1 cellular context compared by ENCODE assay signal in genomic region chr10:96863922-96864543, GRCh38.
TF ChIP-seq lines count a peak whose summit lies in the region.

No MANE protein-coding gene starts in this region.

TF ChIP-seq in HepG2, 621 proteins besides CTCF, POLR2A, EP300 and RAD21 (continued from another document and continues in another):
- TF ChIP-seq ZNF142 (CRISPR knock-in tag; IDR thresholded peaks at IDR 0.05) (no peak), ZNF572 (CRISPR knock-in tag; IDR thresholded peaks at IDR 0.05) (no peak), ZNF10 (CRISPR knock-in tag; IDR thresholded peaks at IDR 0.05; ENCODE audit: borderline replicate concordance, low read depth) (no peak), E2F5 (CRISPR knock-in tag; conservative IDR thresholded peaks at IDR 0.05) (no peak), EEA1 (CRISPR knock-in tag; IDR thresholded peaks at IDR 0.05; ENCODE audit: borderline replicate concordance) (no peak), ZSCAN21 (CRISPR knock-in tag; IDR thresholded peaks at IDR 0.05; ENCODE audit: borderline replicate concordance) (no peak), ZNF160 (CRISPR knock-in tag; IDR thresholded peaks at IDR 0.05) (no peak), ZNF335 (CRISPR knock-in tag; IDR thresholded peaks at IDR 0.05) (0 out of 2 replicates have a peak, but pooled peaks have one; percentile 41), ZNF326 (CRISPR knock-in tag; IDR thresholded peaks at IDR 0.05; ENCODE audit: borderline replicate concordance) (no peak), ZIK1 (CRISPR knock-in tag; IDR thresholded peaks at IDR 0.05; ENCODE audit: borderline replicate concordance, low read depth) (no peak), ZNF224 (CRISPR knock-in tag; IDR thresholded peaks at IDR 0.05) (no peak), TBX2 (CRISPR knock-in tag; IDR thresholded peaks at IDR 0.05; ENCODE audit: borderline replicate concordance) (no peak), CSRNP1 (CRISPR knock-in tag; IDR thresholded peaks at IDR 0.05) (peak; percentile 15; the same call in 1 of the 2 replicates), KLF16 (CRISPR knock-in tag; IDR thresholded peaks at IDR 0.05) (peak in 1 of 2 experiments; percentile 47; a peak in 1 of 4 replicates), ZNF138 (CRISPR knock-in tag; IDR thresholded peaks at IDR 0.05; ENCODE audit: low read depth) (no peak), ZNF136 (CRISPR knock-in tag; IDR thresholded peaks at IDR 0.05; ENCODE audit: low read depth) (no peak), ZNF652 (CRISPR knock-in tag; IDR thresholded peaks at IDR 0.05; ENCODE audit: borderline replicate concordance, low read depth) (no peak), ZNF598 (CRISPR knock-in tag; IDR thresholded peaks at IDR 0.05; ENCODE audit: borderline replicate concordance) (no peak), KLF9 (CRISPR knock-in tag; IDR thresholded peaks at IDR 0.05; ENCODE audit: low read depth) (no peak), HNRNPK (IDR thresholded peaks at IDR 0.05; ENCODE audit: low read depth, low read length, poor library complexity, severe bottlenecking) (no peak), HNF4G (IDR thresholded peaks at IDR 0.05; ENCODE audit: borderline replicate concordance, low read depth, low read length) (no peak; the same call in 1 of the 2 replicates), HNF4G (CRISPR knock-in tag; IDR thresholded peaks at IDR 0.05; ENCODE audit: borderline replicate concordance, low read depth) (no peak), SMARCE1 (IDR thresholded peaks at IDR 0.05; ENCODE audit: borderline replicate concordance) (no peak), ZFP91 (CRISPR knock-in tag; IDR thresholded peaks at IDR 0.05; ENCODE audit: borderline replicate concordance) (no peak), HIVEP1 (CRISPR knock-in tag; IDR thresholded peaks at IDR 0.05) (no peak), ZMYM4 (CRISPR knock-in tag; IDR thresholded peaks at IDR 0.05) (no peak; the same call in 1 of the 2 replicates), KDM1A (CRISPR knock-in tag; IDR thresholded peaks at IDR 0.05) (no peak), KDM3A (CRISPR knock-in tag; IDR thresholded peaks at IDR 0.05; ENCODE audit: low read depth) (no peak), KAT8 (CRISPR knock-in tag; IDR thresholded peaks at IDR 0.05) (peak; percentile 71)
- TF ChIP-seq, protein P1, sequence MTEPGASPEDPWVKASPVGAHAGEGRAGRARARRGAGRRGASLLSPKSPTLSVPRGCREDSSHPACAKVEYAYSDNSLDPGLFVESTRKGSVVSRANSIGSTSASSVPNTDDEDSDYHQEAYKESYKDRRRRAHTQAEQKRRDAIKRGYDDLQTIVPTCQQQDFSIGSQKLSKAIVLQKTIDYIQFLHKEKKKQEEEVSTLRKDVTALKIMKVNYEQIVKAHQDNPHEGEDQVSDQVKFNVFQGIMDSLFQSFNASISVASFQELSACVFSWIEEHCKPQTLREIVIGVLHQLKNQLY (CRISPR knock-in tag; IDR thresholded peaks at IDR 0.05), result peak; percentile 54; the same call in 1 of the 2 replicates
- TF ChIP-seq, protein P2, sequence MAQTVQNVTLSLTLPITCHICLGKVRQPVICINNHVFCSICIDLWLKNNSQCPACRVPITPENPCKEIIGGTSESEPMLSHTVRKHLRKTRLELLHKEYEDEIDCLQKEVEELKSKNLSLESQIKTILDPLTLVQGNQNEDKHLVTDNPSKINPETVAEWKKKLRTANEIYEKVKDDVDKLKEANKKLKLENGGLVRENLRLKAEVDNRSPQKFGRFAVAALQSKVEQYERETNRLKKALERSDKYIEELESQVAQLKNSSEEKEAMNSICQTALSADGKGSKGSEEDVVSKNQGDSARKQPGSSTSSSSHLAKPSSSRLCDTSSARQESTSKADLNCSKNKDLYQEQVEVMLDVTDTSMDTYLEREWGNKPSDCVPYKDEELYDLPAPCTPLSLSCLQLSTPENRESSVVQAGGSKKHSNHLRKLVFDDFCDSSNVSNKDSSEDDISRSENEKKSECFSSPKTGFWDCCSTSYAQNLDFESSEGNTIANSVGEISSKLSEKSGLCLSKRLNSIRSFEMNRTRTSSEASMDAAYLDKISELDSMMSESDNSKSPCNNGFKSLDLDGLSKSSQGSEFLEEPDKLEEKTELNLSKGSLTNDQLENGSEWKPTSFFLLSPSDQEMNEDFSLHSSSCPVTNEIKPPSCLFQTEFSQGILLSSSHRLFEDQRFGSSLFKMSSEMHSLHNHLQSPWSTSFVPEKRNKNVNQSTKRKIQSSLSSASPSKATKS (CRISPR knock-in tag; IDR thresholded peaks at IDR 0.05), result no peak
- TF ChIP-seq, protein P3, sequence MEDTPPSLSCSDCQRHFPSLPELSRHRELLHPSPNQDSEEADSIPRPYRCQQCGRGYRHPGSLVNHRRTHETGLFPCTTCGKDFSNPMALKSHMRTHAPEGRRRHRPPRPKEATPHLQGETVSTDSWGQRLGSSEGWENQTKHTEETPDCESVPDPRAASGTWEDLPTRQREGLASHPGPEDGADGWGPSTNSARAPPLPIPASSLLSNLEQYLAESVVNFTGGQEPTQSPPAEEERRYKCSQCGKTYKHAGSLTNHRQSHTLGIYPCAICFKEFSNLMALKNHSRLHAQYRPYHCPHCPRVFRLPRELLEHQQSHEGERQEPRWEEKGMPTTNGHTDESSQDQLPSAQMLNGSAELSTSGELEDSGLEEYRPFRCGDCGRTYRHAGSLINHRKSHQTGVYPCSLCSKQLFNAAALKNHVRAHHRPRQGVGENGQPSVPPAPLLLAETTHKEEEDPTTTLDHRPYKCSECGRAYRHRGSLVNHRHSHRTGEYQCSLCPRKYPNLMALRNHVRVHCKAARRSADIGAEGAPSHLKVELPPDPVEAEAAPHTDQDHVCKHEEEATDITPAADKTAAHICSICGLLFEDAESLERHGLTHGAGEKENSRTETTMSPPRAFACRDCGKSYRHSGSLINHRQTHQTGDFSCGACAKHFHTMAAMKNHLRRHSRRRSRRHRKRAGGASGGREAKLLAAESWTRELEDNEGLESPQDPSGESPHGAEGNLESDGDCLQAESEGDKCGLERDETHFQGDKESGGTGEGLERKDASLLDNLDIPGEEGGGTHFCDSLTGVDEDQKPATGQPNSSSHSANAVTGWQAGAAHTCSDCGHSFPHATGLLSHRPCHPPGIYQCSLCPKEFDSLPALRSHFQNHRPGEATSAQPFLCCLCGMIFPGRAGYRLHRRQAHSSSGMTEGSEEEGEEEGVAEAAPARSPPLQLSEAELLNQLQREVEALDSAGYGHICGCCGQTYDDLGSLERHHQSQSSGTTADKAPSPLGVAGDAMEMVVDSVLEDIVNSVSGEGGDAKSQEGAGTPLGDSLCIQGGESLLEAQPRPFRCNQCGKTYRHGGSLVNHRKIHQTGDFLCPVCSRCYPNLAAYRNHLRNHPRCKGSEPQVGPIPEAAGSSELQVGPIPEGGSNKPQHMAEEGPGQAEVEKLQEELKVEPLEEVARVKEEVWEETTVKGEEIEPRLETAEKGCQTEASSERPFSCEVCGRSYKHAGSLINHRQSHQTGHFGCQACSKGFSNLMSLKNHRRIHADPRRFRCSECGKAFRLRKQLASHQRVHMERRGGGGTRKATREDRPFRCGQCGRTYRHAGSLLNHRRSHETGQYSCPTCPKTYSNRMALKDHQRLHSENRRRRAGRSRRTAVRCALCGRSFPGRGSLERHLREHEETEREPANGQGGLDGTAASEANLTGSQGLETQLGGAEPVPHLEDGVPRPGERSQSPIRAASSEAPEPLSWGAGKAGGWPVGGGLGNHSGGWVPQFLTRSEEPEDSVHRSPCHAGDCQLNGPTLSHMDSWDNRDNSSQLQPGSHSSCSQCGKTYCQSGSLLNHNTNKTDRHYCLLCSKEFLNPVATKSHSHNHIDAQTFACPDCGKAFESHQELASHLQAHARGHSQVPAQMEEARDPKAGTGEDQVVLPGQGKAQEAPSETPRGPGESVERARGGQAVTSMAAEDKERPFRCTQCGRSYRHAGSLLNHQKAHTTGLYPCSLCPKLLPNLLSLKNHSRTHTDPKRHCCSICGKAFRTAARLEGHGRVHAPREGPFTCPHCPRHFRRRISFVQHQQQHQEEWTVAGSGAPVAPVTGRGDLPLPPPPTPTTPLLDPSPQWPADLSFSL (CRISPR knock-in tag; IDR thresholded peaks at IDR 0.05), result no peak
- TF ChIP-seq, protein P4, sequence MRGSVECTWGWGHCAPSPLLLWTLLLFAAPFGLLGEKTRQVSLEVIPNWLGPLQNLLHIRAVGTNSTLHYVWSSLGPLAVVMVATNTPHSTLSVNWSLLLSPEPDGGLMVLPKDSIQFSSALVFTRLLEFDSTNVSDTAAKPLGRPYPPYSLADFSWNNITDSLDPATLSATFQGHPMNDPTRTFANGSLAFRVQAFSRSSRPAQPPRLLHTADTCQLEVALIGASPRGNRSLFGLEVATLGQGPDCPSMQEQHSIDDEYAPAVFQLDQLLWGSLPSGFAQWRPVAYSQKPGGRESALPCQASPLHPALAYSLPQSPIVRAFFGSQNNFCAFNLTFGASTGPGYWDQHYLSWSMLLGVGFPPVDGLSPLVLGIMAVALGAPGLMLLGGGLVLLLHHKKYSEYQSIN (CRISPR knock-in tag; IDR thresholded peaks at IDR 0.05; ENCODE audit: borderline replicate concordance), result no peak
- TF ChIP-seq, protein P5, sequence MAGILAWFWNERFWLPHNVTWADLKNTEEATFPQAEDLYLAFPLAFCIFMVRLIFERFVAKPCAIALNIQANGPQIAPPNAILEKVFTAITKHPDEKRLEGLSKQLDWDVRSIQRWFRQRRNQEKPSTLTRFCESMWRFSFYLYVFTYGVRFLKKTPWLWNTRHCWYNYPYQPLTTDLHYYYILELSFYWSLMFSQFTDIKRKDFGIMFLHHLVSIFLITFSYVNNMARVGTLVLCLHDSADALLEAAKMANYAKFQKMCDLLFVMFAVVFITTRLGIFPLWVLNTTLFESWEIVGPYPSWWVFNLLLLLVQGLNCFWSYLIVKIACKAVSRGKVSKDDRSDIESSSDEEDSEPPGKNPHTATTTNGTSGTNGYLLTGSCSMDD (CRISPR knock-in tag; IDR thresholded peaks at IDR 0.05), result no peak
- TF ChIP-seq, protein P6, sequence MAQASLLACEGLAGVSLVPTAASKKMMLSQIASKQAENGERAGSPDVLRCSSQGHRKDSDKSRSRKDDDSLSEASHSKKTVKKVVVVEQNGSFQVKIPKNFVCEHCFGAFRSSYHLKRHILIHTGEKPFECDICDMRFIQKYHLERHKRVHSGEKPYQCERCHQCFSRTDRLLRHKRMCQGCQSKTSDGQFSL (CRISPR knock-in tag; IDR thresholded peaks at IDR 0.05), result no peak
